16 cellular contexts compared by ENCODE assay signal in the genomic region with DNA sequence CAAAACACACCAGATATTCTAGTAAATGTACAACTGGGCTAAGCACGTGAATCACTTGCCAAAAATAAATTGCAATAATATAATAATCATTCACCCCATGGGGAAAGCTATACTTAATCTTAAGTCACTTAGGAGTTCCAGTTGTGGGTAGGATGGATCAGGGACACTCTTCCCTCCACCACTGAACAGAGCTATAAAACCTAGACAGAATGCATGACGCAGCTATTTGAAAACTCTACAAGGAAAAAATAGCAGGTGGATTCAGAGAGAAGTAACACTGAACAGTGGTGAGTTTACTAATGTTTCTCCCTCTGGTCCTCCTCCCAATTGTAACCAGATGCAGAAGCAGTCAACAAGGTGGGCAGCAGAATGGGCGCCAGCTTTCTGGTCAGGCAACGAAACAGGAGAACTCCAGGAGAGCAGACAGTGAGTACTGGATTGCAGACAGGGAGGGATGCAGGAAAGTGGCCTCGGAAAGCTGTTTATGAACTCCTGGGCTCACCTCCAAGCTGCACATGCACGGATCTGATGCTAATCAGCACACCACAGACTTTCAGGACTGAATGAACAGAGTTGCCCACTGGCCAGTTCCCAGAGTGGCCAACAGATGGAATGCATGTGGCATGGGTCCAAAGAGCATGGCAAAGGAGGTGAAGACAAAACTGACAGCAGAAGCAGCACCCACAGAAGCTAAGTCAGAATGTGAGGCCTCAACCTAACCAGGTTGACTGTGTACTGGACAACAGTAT. TPM values are rescaled to one million over a fixed set of nuclear protein-coding genes. Genes with fewer than 3 reads are reported as not detected.
DNase-seq lines count a peak whose midpoint lies in the region; ATAC-seq, FAIRE-seq and TF ChIP-seq lines count a peak whose summit lies in the region.
"Had no signal": no experiment of that assay in that cellular context is flagged by ENCODE, and none has a peak within 500 bp of the region (broad histone marks: within the 10 kb centered on the region; RNA-seq: fewer than 3 reads in every experiment).

No MANE protein-coding gene starts in this region.

- CTCF ChIA-PET in K562 (lab: Yijun Ruan, JAX; ENCODE audit: low intra/inter-chr PET ratio) = no interaction called here

- no peak overlapping the region for H2AFZ ChIP-seq in K562 (ENCODE audit: low read depth, low read length)

- no peak for TF ChIP-seq RAD21 in K562 (CRISPR knock-in tag; conservative IDR thresholded peaks at IDR 0.05 in 1 of 2, IDR thresholded peaks at IDR 0.05 in 1 of 2)

- H4K20me1 ChIP-seq in K562 (replicated peaks; ENCODE audit: control insufficient read depth, insufficient read depth, low read length) = no peaks in the 10 kb centered on the region

- no peak for TF ChIP-seq CTCF in K562 (IDR thresholded peaks at IDR 0.05 in 2 of 3, conservative IDR thresholded peaks at IDR 0.05 in 1 of 3; ENCODE audit: insufficient read depth in 2 of 3, low read depth in 1 of 3, low read length in 3 of 3)

- 51% methylated on average over 6 of the region's 6 CpGs for WGBS in K562 (ENCODE audit: insufficient coverage, low coverage, missing lambda C conversion rate)

- no peak for DNase-seq in stimulated activated naive CD8-positive, alpha-beta T cell treated with anti-CD3 and anti-CD28 coated beads, Interleukin-15, Interleukin-2, amounts not matched to agents 100 U/mL and 50 U/mL, for 24 hours
- DNase-seq in K562 (ENCODE audit: extremely low read depth in 1 of 4, low spot score in 3 of 4) (no peak), left ventricle myocardium superior (peak; percentile 39), NCI-H1105 (lab: John Stamatoyannopoulos, UW) (no peak), NCI-H510A treated with DMSO at 0.1 percent for 48 hours (lab: John Stamatoyannopoulos, UW) (no peak), SW 1271 (lab: John Stamatoyannopoulos, UW) (no peak)
- no peak for DNase-seq in activated CD4-positive, alpha-beta T cell treated with anti-CD3 and anti-CD28 coated beads for 1 hour
- DNase-seq: activated CD8-positive, alpha-beta T cell treated with anti-CD3 and anti-CD28 coated beads for 36 hours; activated gamma-delta T cell; NCI-H1436 treated with DMSO at 0.1 percent for 48 hours; NCI-H526 treated with DMSO at 0.1 percent for 48 hours; tibial artery had no signal

- no peak overlapping the region for H3K9ac ChIP-seq in K562 (ENCODE audit: insufficient read depth in 1 of 2, low read depth in 2 of 2, low read length in 2 of 2)

- no peaks in the 10 kb centered on the region for H3K9me1 ChIP-seq in K562 (ENCODE audit: control insufficient read depth, insufficient read depth, low read length)

- POLR2A ChIA-PET in K562 (lab: Yijun Ruan, JAX) = interaction anchor here (1.3 to 3.1 kb wide), 3 partner anchors 9 to 41 kb away, joined by 4 to 10 read pairs (median 5); partner anchors contain the start of gene TARBP1

- H3K4me3 Mint-ChIP-seq in stimulated activated naive CD8-positive, alpha-beta T cell treated with anti-CD3 and anti-CD28 coated beads, Interleukin-15, Interleukin-2, amounts not matched to agents 100 ng/mL and 50 ng/mL, for 24 hours = no peak overlapping the region
- H3K4me3 Mint-ChIP-seq: activated CD8-positive, alpha-beta T cell treated with anti-CD3 and anti-CD28 coated beads for 36 hours; memory B cell had no signal

- H3K4me2 ChIP-seq in K562 (ENCODE audit: insufficient read depth, low read length) = no peak overlapping the region

- in situ Hi-C loops in K562 (cut with MboI) = no loop called here

- peaks cover 0 to 11% of the 10 kb centered on the region in 2 experiments; a peak in 3 of 5 replicates for H3K4me1 ChIP-seq in K562 (replicated peaks in 1 of 2; ENCODE audit: control insufficient read depth in 2 of 2, insufficient read depth in 2 of 2, low read length in 2 of 2)
- H3K4me1 ChIP-seq: tibial artery had no signal

- H3K9me3 ChIP-seq in K562 (replicated peaks; ENCODE audit: control insufficient read depth, insufficient read depth, low read depth, low read length) = no peaks in the 10 kb centered on the region
- H3K9me3 ChIP-seq: tibial artery had no signal

- H3K36me3 Mint-ChIP-seq in stimulated activated naive CD8-positive, alpha-beta T cell treated with anti-CD3 and anti-CD28 coated beads, Interleukin-15, Interleukin-2, amounts not matched to agents 100 ng/mL and 50 ng/mL, for 24 hours (ENCODE audit: low read depth) = peaks cover 82% of the 10 kb centered on the region

- no peak for TF ChIP-seq EP300 in K562 (IDR thresholded peaks at IDR 0.05; ENCODE audit: low read length)

- H3K27me3 ChIP-seq in K562 (ENCODE audit: control insufficient read depth in 2 of 2, insufficient read depth in 2 of 2, low read length in 2 of 2) = no peaks in the 10 kb centered on the region
- H3K27me3 ChIP-seq: cardiac muscle cell, tibial artery had no signal

- H3K4me3 ChIP-seq in K562 = no peak overlapping the region
- H3K4me3 ChIP-seq: cardiac muscle cell, tibial artery had no signal

- H3K4me1 Mint-ChIP-seq in stimulated activated naive CD8-positive, alpha-beta T cell treated with anti-CD3 and anti-CD28 coated beads, Interleukin-15, Interleukin-2, amounts not matched to agents 100 ng/mL and 50 ng/mL, for 24 hours (ENCODE audit: low read depth) = peaks cover 9% of the 10 kb centered on the region

- BruUV-seq in K562 (replicated peaks; lab: Mats Ljungman, UMichigan) = no TSS peak

- ATAC-seq in stimulated activated naive CD8-positive, alpha-beta T cell treated with anti-CD3 and anti-CD28 coated beads, Interleukin-15, Interleukin-2, amounts not matched to agents 100 U/mL and 50 U/mL, for 24 hours = no peak
- ATAC-seq in K562 = no peak
- ATAC-seq in left ventricle myocardium superior = peak; percentile 70
- ATAC-seq: activated CD8-positive, alpha-beta T cell treated with anti-CD3 and anti-CD28 coated beads for 36 hours had no signal

- H3K27me3 Mint-ChIP-seq in stimulated activated naive CD8-positive, alpha-beta T cell treated with anti-CD3 and anti-CD28 coated beads, Interleukin-15, Interleukin-2, amounts not matched to agents 100 ng/mL and 50 ng/mL, for 24 hours = no peaks in the 10 kb centered on the region
- H3K27me3 Mint-ChIP-seq: activated CD8-positive, alpha-beta T cell treated with anti-CD3 and anti-CD28 coated beads for 36 hours; memory B cell had no signal

- intact Hi-C loops in K562 (cut with micrococcal nuclease) (no loop called here), left ventricle myocardium superior (cut with micrococcal nuclease) (no loop called here)

- H3K36me3 ChIP-seq in K562 (ENCODE audit: control insufficient read depth, insufficient read depth, low read length) = peaks cover 16% of the 10 kb centered on the region; the same call in 1 of the 3 replicates

- H3K9me3 Mint-ChIP-seq in stimulated activated naive CD8-positive, alpha-beta T cell treated with anti-CD3 and anti-CD28 coated beads, Interleukin-15, Interleukin-2, amounts not matched to agents 100 ng/mL and 50 ng/mL, for 24 hours = no peaks in the 10 kb centered on the region

- H3K27ac Mint-ChIP-seq in stimulated activated naive CD8-positive, alpha-beta T cell treated with anti-CD3 and anti-CD28 coated beads, Interleukin-15, Interleukin-2, amounts not matched to agents 100 ng/mL and 50 ng/mL, for 24 hours = peak overlapping the region; percentile 32
- H3K27ac Mint-ChIP-seq: activated CD8-positive, alpha-beta T cell treated with anti-CD3 and anti-CD28 coated beads for 36 hours; memory B cell had no signal

- H3K27ac ChIP-seq in K562 (ENCODE audit: extremely low read depth, low read depth, low read length) = no peak overlapping the region
- H3K27ac ChIP-seq: cardiac muscle cell, tibial artery had no signal

- no peak for FAIRE-seq in K562 (lab: Jason Lieb, UNC)
- FAIRE-seq: D721Med had no signal

- TF ChIP-seq POLR2A in K562 (conservative IDR thresholded peaks at IDR 0.05) = no peak

- H3K79me2 ChIP-seq in K562 (ENCODE audit: control insufficient read depth, insufficient read depth, low read length) = no peaks in the 10 kb centered on the region

TF ChIP-seq in K562, 482 proteins besides CTCF, POLR2A, EP300 and RAD21 (continues in another document):
- TF ChIP-seq SMARCB1 (IDR thresholded peaks at IDR 0.05; ENCODE audit: insufficient read length, low read depth) (no peak), ZNF551 (CRISPR knock-in tag; IDR thresholded peaks at IDR 0.05) (no peak)

RNA-seq across cellular contexts. Expression of gene TARBP1, which starts 41.4 kb away (rescaled TPM):
- 26.2 and 82.6 TPM in 2 replicates for total RNA-seq in K562 (2011; cell fraction: chromatin; rRNA removed; ENCODE audit: low replicate concordance)
- 15.0 and 20.9 TPM in 2 replicates for total RNA-seq in K562 (2011; cell fraction: nucleolus; rRNA removed)
- total RNA-seq in K562 (2011; cell fraction: nucleoplasm; rRNA removed) = 28.7 and 45.3 TPM in 2 replicates
- total RNA-seq in K562 (2014; rRNA removed) (15.3 and 16.1 TPM in 2 replicates), K562 (2014; rRNA removed; fragmentation: Illumina TruSeq; extraction: Trizol) (25.0 and 28.0 TPM in 2 replicates), K562 (2015; rRNA removed; fragmentation: Illumina TruSeq; extraction: Trizol) (23.1 and 26.5 TPM in 2 replicates), K562 (2021) (15.6 and 18.6 TPM in 2 replicates), left ventricle myocardium superior (10.8 TPM)
- polyA plus RNA-seq in K562 (2011; rRNA removed) (48.0 and 66.5 TPM in 2 replicates), K562 (2014; fragmentation: Illumina TruSeq; extraction: Trizol) (20.5 and 22.9 TPM in 2 replicates), K562 (2014; fragmentation: Nextera tagmentation; extraction: Ambion mirVana) (10 to 100 TPM in 1 of 2 experiments, 1 to 10 TPM in 1; 8.8 to 10.4 TPM), K562 (2014; rRNA removed) (24.3 and 29.5 TPM in 2 replicates)
- 12.4 and 31.8 TPM in 2 replicates for polyA plus RNA-seq in K562 (2011; cell fraction: cytosol; rRNA removed)
- polyA plus RNA-seq in K562 (2011; cell fraction: nucleus; rRNA removed) = 84.2 and 119 TPM in 2 replicates
- 14.6 and 30.8 TPM in 2 replicates for polyA plus RNA-seq in K562 (2012)
- 27.7 and 45.5 TPM in 2 replicates for polyA minus RNA-seq in K562 (2011; rRNA and poly(A)+ RNA removed)
- polyA minus RNA-seq in K562 (2011; cell fraction: cytosol; rRNA and poly(A)+ RNA removed) = 10.1 and 19.2 TPM in 2 replicates
- polyA minus RNA-seq in K562 (2011; cell fraction: nucleus; rRNA and poly(A)+ RNA removed) = 19.0 and 38.9 TPM in 2 replicates
